8 cellular contexts compared by ENCODE assay signal in the genomic region with DNA sequence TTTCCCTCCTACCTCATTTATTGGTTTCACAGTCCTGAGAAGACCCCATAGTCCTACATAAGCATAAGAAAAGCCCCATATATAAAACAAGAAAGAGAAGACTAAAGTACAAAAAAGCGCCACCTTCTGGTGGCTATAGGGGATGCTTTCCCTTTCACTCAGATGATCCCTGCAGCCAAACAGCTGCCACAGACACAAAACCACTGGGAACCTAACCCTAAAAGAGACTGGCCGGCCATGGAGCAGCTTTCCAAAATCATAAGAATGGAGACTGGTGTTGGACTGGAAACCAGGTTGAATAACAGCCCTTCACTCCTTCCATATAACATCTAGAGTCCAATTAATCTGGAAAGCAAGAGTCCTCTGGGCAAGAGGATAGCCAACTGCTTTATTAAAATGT. TPM values are rescaled to one million over a fixed set of nuclear protein-coding genes. Genes with fewer than 3 reads are reported as not detected.
A peak's percentile ranks its signal among the peaks of the same experiment; 100 is the strongest.
DNase-seq lines count a peak whose midpoint lies in the region; ATAC-seq and TF ChIP-seq lines count a peak whose summit lies in the region.

No MANE protein-coding gene starts in this region.

- H3K4me1 Mint-ChIP-seq in activated T-cell treated with anti-CD3 and anti-CD28 coated beads, Interleukin-2, amount 50 U/mL, for 72 hours (ENCODE audit: low read depth), result peaks cover 14% of the 10 kb centered on the region

- peak overlapping the region; percentile 8 for H3K27ac Mint-ChIP-seq in activated T-cell treated with anti-CD3 and anti-CD28 coated beads, Interleukin-2, amount 50 U/mL, for 72 hours

- H3K27me3 Mint-ChIP-seq in activated T-cell treated with anti-CD3 and anti-CD28 coated beads, Interleukin-2, amount 50 U/mL, for 72 hours (ENCODE audit: low read depth), result no peaks in the 10 kb centered on the region

- peaks cover 1 to 27% of the 10 kb centered on the region in 2 donors for H3K36me3 Mint-ChIP-seq in activated T-cell treated with anti-CD3 and anti-CD28 coated beads, Interleukin-2, amount 50 U/mL, for 72 hours (ENCODE audit: insufficient read depth in 2 of 2)

- no peak overlapping the region for H3K4me3 ChIP-seq in retinal pigment epithelial cell (ENCODE audit: low read length)

- no peak overlapping the region for H3K4me3 Mint-ChIP-seq in activated T-cell treated with anti-CD3 and anti-CD28 coated beads, Interleukin-2, amount 50 U/mL, for 72 hours

- no peaks in the 10 kb centered on the region for H3K9me3 Mint-ChIP-seq in activated T-cell treated with anti-CD3 and anti-CD28 coated beads, Interleukin-2, amount 50 U/mL, for 72 hours

- peak; percentile 72 for TF ChIP-seq CTCF in retinal pigment epithelial cell (conservative IDR thresholded peaks at IDR 0.05; ENCODE audit: low read depth, low read length)

- DNase-seq in NCI-H510A treated with DMSO at 0.1 percent for 48 hours (lab: John Stamatoyannopoulos, UW) (peak; percentile 5), NCI-H510A (lab: John Stamatoyannopoulos, UW) (no peak), MV-4-11 (lab: John Stamatoyannopoulos, UW) (peak; percentile 33), globus pallidus (ENCODE audit: low spot score) (peak; percentile 47), retinal pigment epithelial cell (ENCODE audit: low read depth) (no peak)
- DNase-seq in activated T-cell treated with anti-CD3 and anti-CD28 coated beads, Interleukin-2, amount 50 U/mL, for 72 hours, result peak; percentile 23 to 47

- peak; percentile 43 to 51 for ATAC-seq in activated T-cell treated with anti-CD3 and anti-CD28 coated beads, Interleukin-2, amount 50 U/mL, for 72 hours (replicated peaks in 1 of 2)
- ATAC-seq in HG03520 (IDR thresholded peaks at IDR 0.05; ENCODE audit: unreplicated experiment) (no peak), GM21381 (IDR thresholded peaks at IDR 0.05; ENCODE audit: unreplicated experiment) (no peak)

RNA-seq across cellular contexts. Expression of a gene that starts 11.4 kb away (rescaled TPM):
- 10 to 100 TPM; 60.0 to 67.6 TPM for total RNA-seq in activated T-cell treated with anti-CD3 and anti-CD28 coated beads, Interleukin-2, amount 50 U/mL, for 72 hours

RNA-seq across cellular contexts. Expression of a gene that starts 43.5 kb away (rescaled TPM):
- 1 to 10 TPM; 3.7 to 3.9 TPM for total RNA-seq in activated T-cell treated with anti-CD3 and anti-CD28 coated beads, Interleukin-2, amount 50 U/mL, for 72 hours

Comparison
In these comparisons a context has a peak if more than half of its experiments do, and no peak if none do; other contexts are left out.
1. DNase-seq: peak in NCI-H510A treated with DMSO at 0.1 percent for 48 hours (single experiment), MV-4-11 (single experiment), activated T-cell treated with anti-CD3 and anti-CD28 coated beads, Interleukin-2, amount 50 U/mL, for 72 hours (2 of 2) and globus pallidus (single experiment); none in NCI-H510A (single experiment) and retinal pigment epithelial cell (single experiment).
2. ATAC-seq: peak in activated T-cell treated with anti-CD3 and anti-CD28 coated beads, Interleukin-2, amount 50 U/mL, for 72 hours (2 of 2); none in HG03520 (single experiment) and GM21381 (single experiment).